In the genomic region with DNA sequence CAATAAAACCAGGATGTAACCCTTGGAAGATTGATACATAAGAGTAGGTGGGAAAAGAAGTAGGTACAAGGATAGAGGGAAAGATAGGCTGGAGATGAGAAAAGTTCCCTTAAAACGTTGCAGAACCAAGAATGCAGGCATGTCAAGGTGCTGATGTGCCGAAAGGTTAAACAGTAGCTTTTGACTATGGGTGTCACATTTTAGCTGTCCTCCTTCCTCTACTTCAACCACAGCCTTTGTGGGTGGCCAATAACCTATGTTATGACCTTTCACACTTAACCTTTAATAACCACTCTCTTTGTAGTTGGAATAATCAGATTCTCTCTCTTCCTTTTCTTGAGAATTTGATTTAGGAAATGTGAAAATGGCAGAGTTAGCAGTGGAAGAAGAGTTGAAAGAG, we compare ENCODE assay signal across 33 cellular contexts.
"Had no signal": no experiment of that assay in that cellular context is flagged by ENCODE, and none has a peak within 500 bp of the region (broad histone marks: within the 10 kb centered on the region; RNA-seq: fewer than 3 reads in every experiment).

No MANE protein-coding gene starts in this region.

- DNase-seq: Karpas-422, Kasumi-1, MG63, MM.1S, MV-4-11, NCI-H1048, NCI-H1092, NCI-H1092 treated with DMSO at 0.1 percent for 48 hours, NCI-H1105, NCI-H1105 treated with DMSO at 0.1 percent for 48 hours, NCI-H1417, NCI-H1417 treated with DMSO at 0.1 percent for 48 hours, NCI-H1436, NCI-H1436 treated with DMSO at 0.1 percent for 48 hours, NCI-H146, NCI-H1694, NCI-H1694 treated with DMSO at 0.1 percent for 48 hours, NCI-H187, NCI-H187 treated with DMSO at 0.1 percent for 48 hours, NCI-H1930, NCI-H2029, NCI-H2029 treated with DMSO at 0.1 percent for 48 hours, NCI-H2081, NCI-H2081 treated with DMSO at 0.1 percent for 48 hours, NCI-H2107, NCI-H2171, NCI-H2171 treated with DMSO at 0.1 percent for 48 hours, NCI-H2227 treated with DMSO at 0.1 percent for 48 hours, NCI-H226, NCI-H345, NCI-H446, NCI-H446 treated with DMSO at 0.1 percent for 48 hours, NCI-H510A had no signal
